ENCODE assay signal across 11 cellular contexts in genomic region chr5:180172447-180173197, GRCh38. TPM values are rescaled to one million over a fixed set of nuclear protein-coding genes. Genes with fewer than 3 reads are reported as not detected.
A peak's percentile ranks its signal among the peaks of the same experiment; 100 is the strongest.
DNase-seq lines count a peak whose midpoint lies in the region; ATAC-seq and TF ChIP-seq lines count a peak whose summit lies in the region.
"Had no signal": no experiment of that assay in that cellular context is flagged by ENCODE, and none has a peak within 500 bp of the region (broad histone marks: within the 10 kb centered on the region; RNA-seq: fewer than 3 reads in every experiment).

No MANE protein-coding gene starts in this region.

- no peaks in the 10 kb centered on the region for H3K9me3 ChIP-seq in heart left ventricle
- no peaks in the 10 kb centered on the region for H3K9me3 ChIP-seq in spleen
- H3K9me3 ChIP-seq: A549, ascending aorta had no signal

- TF ChIP-seq CTCF in heart left ventricle (IDR thresholded peaks at IDR 0.05): no peak
- TF ChIP-seq CTCF in spleen (IDR thresholded peaks at IDR 0.05 in 8 of 11, conservative IDR thresholded peaks at IDR 0.05 in 3 of 11): no peak

- DNase-seq in NCI-H2196 (lab: John Stamatoyannopoulos, UW; ENCODE audit: unreplicated experiment) (peak; percentile 45), NCI-H2196 treated with DMSO at 0.1 percent for 48 hours (lab: John Stamatoyannopoulos, UW; ENCODE audit: unreplicated experiment) (no peak), SK-MEL-5 (ENCODE audit: low read depth, low spot score) (peak; percentile 11), heart left ventricle (peak in 3 of 5 donors; percentile 41 to 65 (median 62)), spleen (peak; percentile 67), GDM1 (lab: John Stamatoyannopoulos, UW) (no peak), EL (no peak)

- WGBS in heart left ventricle, 4 donors: 51 to 68% (median 56%) methylated on average over 8 to 11 of the region's 11 CpGs
- 65 to 80% (median 73%) methylated on average over 7 to 11 of the region's 11 CpGs for WGBS in spleen, 5 donors

- ATAC-seq in heart left ventricle (peak; percentile 4 to 59 (median 23)), GM21381 (IDR thresholded peaks at IDR 0.05; ENCODE audit: unreplicated experiment) (no peak)
- ATAC-seq: A549 had no signal

- TF ChIP-seq POLR2A in heart left ventricle (IDR thresholded peaks at IDR 0.05) (no peak), spleen (IDR thresholded peaks at IDR 0.05) (no peak)

- H3K27ac ChIP-seq in heart left ventricle (peak overlapping the region in 2 of 12 donors; percentile 38 to 43), spleen (no peak overlapping the region)
- H3K27ac ChIP-seq: ascending aorta had no signal

- H3K27me3 ChIP-seq in heart left ventricle (peaks cover 0 to 4% (median 0%) of the 10 kb centered on the region in 9 donors), spleen (replicated peaks in 1 of 7) (peaks cover 0 to 40% (median 0%) of the 10 kb centered on the region in 7 donors)
- H3K27me3 ChIP-seq: ascending aorta had no signal

- in situ Hi-C loops in SK-MEL-5 (cut with HindIII; ENCODE audit: low pct_unique_long_range_greater_than_20kb, low sequenced_read_pairs): no loop called here

- H3K36me3 ChIP-seq in heart left ventricle (no peaks in the 10 kb centered on the region), spleen (no peaks in the 10 kb centered on the region)
- H3K36me3 ChIP-seq: ascending aorta had no signal

- H3K4me3 ChIP-seq in heart left ventricle (no peak overlapping the region), spleen (no peak overlapping the region)
- H3K4me3 ChIP-seq: A549, ascending aorta had no signal

- intact Hi-C loops in heart left ventricle (cut with DNase I) (no loop called here), spleen (cut with DNase I; ENCODE audit: low total_unique reads) (no loop called here)

- peaks cover 0 to 40% (median 6%) of the 10 kb centered on the region in 12 donors for H3K4me1 ChIP-seq in heart left ventricle
- peaks cover 0 to 24% (median 8%) of the 10 kb centered on the region in 6 donors for H3K4me1 ChIP-seq in spleen
- H3K4me1 ChIP-seq: ascending aorta had no signal

RNA-seq across cellular contexts. Expression of gene RASGEF1C, which starts 36.4 kb away (rescaled TPM):
- 0.13 and 0.40 TPM in 2 replicates for total RNA-seq in SK-MEL-5 (2014; rRNA removed; shearing (Covaris generic))
- 0.33 and 0.45 TPM in 2 replicates for polyA plus RNA-seq in SK-MEL-5 (2015; cell fraction: cytosol; rRNA removed)
- polyA plus RNA-seq in SK-MEL-5 (2015; cell fraction: nucleus; rRNA removed): not detected in 2 replicates
- under 1 TPM in 5 of 9 donors, not detected in 4; 0.16 to 0.75 (median 0.23) TPM for total RNA-seq in heart left ventricle
- polyA plus RNA-seq in heart left ventricle: under 1 TPM; 0.14 to 0.19 TPM
- 1 to 10 TPM in 1 of 7 donors, under 1 TPM in 1, not detected in 5; 0.17 to 1.1 TPM for total RNA-seq in spleen
- under 1 TPM in 2 of 3 donors, not detected in 1; 0.06 to 0.26 TPM for polyA plus RNA-seq in spleen
- total RNA-seq: ascending aorta, ureter had no signal

Comparison
In these comparisons a context has a peak if more than half of its experiments do, and no peak if none do; other contexts are left out.
1. DNase-seq: peak in NCI-H2196 (single experiment), SK-MEL-5 (single experiment), heart left ventricle (3 of 5) and spleen (single experiment); none in NCI-H2196 treated with DMSO at 0.1 percent for 48 hours (single experiment), GDM1 (single experiment) and EL (single experiment).